ENCODE assay signal across 27 cellular contexts in genomic region chr6:23457321-23457720, GRCh38.
"Had no signal": no experiment of that assay in that cellular context is flagged by ENCODE, and none has a peak within 500 bp of the region (broad histone marks: within the 10 kb centered on the region; RNA-seq: fewer than 3 reads in every experiment).

No MANE protein-coding gene starts in this region.

- H3K4me2 ChIP-seq: neural progenitor cell had no signal

- H3K27me3 Mint-ChIP-seq: natural killer cell treated with Interleukin-12 subunit alpha and Interleukin-12 subunit beta and Interleukin-15 and Interleukin-18, amount 100 ng/mL, for 72 hours; progenitor cell of endocrine pancreas; stimulated activated naive B cell treated with anti-CD40 and anti-IgM and Interleukin-4, amounts not matched to agents 10 μg/mL and 1 μg/mL and 100 μg/mL, for 72 hours; stimulated activated naive CD8-positive, alpha-beta T cell treated with anti-CD3 and anti-CD28 coated beads, Interleukin-15, Interleukin-2, amounts not matched to agents 100 ng/mL and 50 ng/mL, for 24 hours had no signal

- H3K4me3 ChIP-seq: neural progenitor cell, ovary, psoas muscle, right lobe of liver, sigmoid colon, stomach, thoracic aorta, thyroid gland, tibial nerve, upper lobe of left lung, vagina had no signal

- H3K36me3 Mint-ChIP-seq: neural progenitor cell; stimulated activated effector memory CD8-positive, alpha-beta T cell treated with anti-CD3 and anti-CD28 coated beads, Interleukin-12 subunit alpha, Interleukin-12 subunit beta, amount 100 ng/mL, for 72 hours; stimulated activated naive B cell treated with anti-CD40 and anti-IgM and Interleukin-4, amounts not matched to agents 10 μg/mL and 1 μg/mL and 100 μg/mL, for 72 hours had no signal

- DNase-seq: occipital lobe; ovary; posterior cingulate gyrus; psoas muscle; right cardiac atrium; right lobe of liver; sigmoid colon; small intestine; stimulated activated CD4-positive, alpha-beta T cell treated with anti-CD3 and anti-CD28 coated beads, Interleukin-15, amount 100 ng/mL, for 24 hours; stimulated activated CD4-positive, alpha-beta T cell treated with anti-CD3 and anti-CD28 coated beads, Interleukin-2, amount 100 ng/mL, for 24 hours; stimulated activated CD4-positive, alpha-beta T cell treated with anti-CD3 and anti-CD28 coated beads, Interleukin-2, amount 100 ng/mL, for 48 hours; stimulated activated CD4-positive, alpha-beta T cell treated with anti-CD3 and anti-CD28 coated beads, Interleukin-4, amount 100 ng/mL, for 24 hours; stimulated activated naive B cell treated with anti-CD40 and anti-IgM and Interleukin-4, amounts not matched to agents 10 μg/mL and 1 μg/mL and 100 μg/mL, for 72 hours; stimulated activated naive CD4-positive, alpha-beta T cell treated with Interleukin-2 at 50 U/mL for 16 hours; stomach; thyroid gland; trophoblast cell; upper lobe of left lung had no signal

- H3K27ac ChIP-seq: neural progenitor cell, ovary, parathyroid adenoma, psoas muscle, right lobe of liver, sigmoid colon, stomach, thoracic aorta, thyroid gland, tibial nerve, upper lobe of left lung, vagina had no signal

- H3K9ac ChIP-seq: neural progenitor cell, parathyroid adenoma had no signal

- H2AFZ ChIP-seq: neural progenitor cell, parathyroid adenoma had no signal

- H3K9me3 ChIP-seq: ovary, psoas muscle, right lobe of liver, sigmoid colon, thoracic aorta, thyroid gland, tibial nerve, upper lobe of left lung, vagina had no signal

- H3K27ac Mint-ChIP-seq: natural killer cell treated with Interleukin-12 subunit alpha and Interleukin-12 subunit beta and Interleukin-15 and Interleukin-18, amount 100 ng/mL, for 72 hours; neural progenitor cell; progenitor cell of endocrine pancreas; stimulated activated effector memory CD8-positive, alpha-beta T cell treated with anti-CD3 and anti-CD28 coated beads, Interleukin-12 subunit alpha, Interleukin-12 subunit beta, amount 100 ng/mL, for 72 hours; stimulated activated naive B cell treated with anti-CD40 and anti-IgM and Interleukin-4, amounts not matched to agents 10 μg/mL and 1 μg/mL and 100 μg/mL, for 72 hours; stimulated activated naive CD8-positive, alpha-beta T cell treated with anti-CD3 and anti-CD28 coated beads, Interleukin-15, Interleukin-2, amounts not matched to agents 100 ng/mL and 50 ng/mL, for 24 hours had no signal

- H3K4me1 Mint-ChIP-seq: stimulated activated effector memory CD8-positive, alpha-beta T cell treated with anti-CD3 and anti-CD28 coated beads, Interleukin-12 subunit alpha, Interleukin-12 subunit beta, amount 100 ng/mL, for 72 hours; stimulated activated naive B cell treated with anti-CD40 and anti-IgM and Interleukin-4, amounts not matched to agents 10 μg/mL and 1 μg/mL and 100 μg/mL, for 72 hours had no signal

- H3K36me3 ChIP-seq: neural progenitor cell, ovary, right lobe of liver, sigmoid colon, stomach, thoracic aorta, thyroid gland, tibial nerve, upper lobe of left lung, vagina had no signal

- H3K4me1 ChIP-seq: neural progenitor cell, psoas muscle, right lobe of liver, sigmoid colon, stomach, thyroid gland, tibial nerve, upper lobe of left lung, vagina had no signal

- ATAC-seq: natural killer cell treated with Interleukin-12 subunit alpha and Interleukin-12 subunit beta and Interleukin-15 and Interleukin-18, amount 100 ng/mL, for 72 hours; psoas muscle; right cardiac atrium; right lobe of liver; stimulated activated effector memory CD8-positive, alpha-beta T cell treated with anti-CD3 and anti-CD28 coated beads, Interleukin-12 subunit alpha, Interleukin-12 subunit beta, amount 100 ng/mL, for 72 hours; stimulated activated naive B cell treated with anti-CD40 and anti-IgM and Interleukin-4, amounts not matched to agents 10 μg/mL and 1 μg/mL and 100 μg/mL, for 72 hours had no signal

- H3K79me2 ChIP-seq: parathyroid adenoma had no signal

- H3K27me3 ChIP-seq: neural progenitor cell, ovary, right lobe of liver, sigmoid colon, stomach, thyroid gland, tibial nerve, upper lobe of left lung, vagina had no signal

- H3K4me3 Mint-ChIP-seq: natural killer cell treated with Interleukin-12 subunit alpha and Interleukin-12 subunit beta and Interleukin-15 and Interleukin-18, amount 100 ng/mL, for 72 hours; neural progenitor cell; stimulated activated effector memory CD8-positive, alpha-beta T cell treated with anti-CD3 and anti-CD28 coated beads, Interleukin-12 subunit alpha, Interleukin-12 subunit beta, amount 100 ng/mL, for 72 hours; stimulated activated naive B cell treated with anti-CD40 and anti-IgM and Interleukin-4, amounts not matched to agents 10 μg/mL and 1 μg/mL and 100 μg/mL, for 72 hours; stimulated activated naive CD8-positive, alpha-beta T cell treated with anti-CD3 and anti-CD28 coated beads, Interleukin-15, Interleukin-2, amounts not matched to agents 100 ng/mL and 50 ng/mL, for 24 hours had no signal
